In genomic region chr13:108270442-108270841, GRCh38 we compare ENCODE assay signal across 8 cellular contexts. TPM values are rescaled to one million over a fixed set of nuclear protein-coding genes. Genes with fewer than 3 reads are reported as not detected.
DNase-seq lines count a peak whose midpoint lies in the region; ATAC-seq and TF ChIP-seq lines count a peak whose summit lies in the region.

No MANE protein-coding gene starts in this region.

- H3K4me1 Mint-ChIP-seq in activated T-cell treated with anti-CD3 and anti-CD28 coated beads, Interleukin-2, amount 50 U/mL, for 72 hours (ENCODE audit: low read depth), result peaks cover 51% of the 10 kb centered on the region
- peaks cover 33 to 36% of the 10 kb centered on the region in 2 donors for H3K4me1 Mint-ChIP-seq in natural killer cell

- H3K4me3 Mint-ChIP-seq in activated T-cell treated with anti-CD3 and anti-CD28 coated beads, Interleukin-2, amount 50 U/mL, for 72 hours, result peak overlapping the region; percentile 84 to 86
- peak overlapping the region; percentile 90 for H3K4me3 Mint-ChIP-seq in natural killer cell

- H3K36me3 Mint-ChIP-seq in activated T-cell treated with anti-CD3 and anti-CD28 coated beads, Interleukin-2, amount 50 U/mL, for 72 hours (ENCODE audit: insufficient read depth in 2 of 2), result no peaks in the 10 kb centered on the region
- no peaks in the 10 kb centered on the region for H3K36me3 Mint-ChIP-seq in natural killer cell

- no peak for TF ChIP-seq CTCF in natural killer cell (IDR thresholded peaks at IDR 0.05)

- H3K27ac ChIP-seq in angular gyrus (ENCODE audit: low read depth, low read length), result peak overlapping the region; percentile 48

- H3K27me3 Mint-ChIP-seq in activated T-cell treated with anti-CD3 and anti-CD28 coated beads, Interleukin-2, amount 50 U/mL, for 72 hours (ENCODE audit: low read depth), result no peaks in the 10 kb centered on the region
- H3K27me3 Mint-ChIP-seq in natural killer cell (ENCODE audit: low read depth in 2 of 2), result no peaks in the 10 kb centered on the region

- DNase-seq in activated T-cell treated with anti-CD3 and anti-CD28 coated beads, Interleukin-2, amount 50 U/mL, for 72 hours, result no peak
- no peak for DNase-seq in activated T-cell treated with anti-CD3 and anti-CD28 coated beads for 4 hours
- DNase-seq in natural killer cell, result no peak
- no peak for DNase-seq in DMS153 treated with DMSO at 0.1 percent for 48 hours (lab: John Stamatoyannopoulos, UW; ENCODE audit: unreplicated experiment)
- DNase-seq in GOT3 (lab: John Stamatoyannopoulos, UW), result no peak
- DNase-seq in activated CD8-positive, alpha-beta memory T cell treated with anti-CD3 and anti-CD28 coated beads, Interleukin-2, amount 50 U/mL, for 48 hours, result no peak

- peak overlapping the region; percentile 91 for H3K27ac Mint-ChIP-seq in activated T-cell treated with anti-CD3 and anti-CD28 coated beads, Interleukin-2, amount 50 U/mL, for 72 hours
- H3K27ac Mint-ChIP-seq in natural killer cell, result peak overlapping the region; percentile 85 to 93

- intact Hi-C loops in natural killer cell (cut with micrococcal nuclease), result no loop called here

- ATAC-seq in activated T-cell treated with anti-CD3 and anti-CD28 coated beads, Interleukin-2, amount 50 U/mL, for 72 hours (replicated peaks in 1 of 2), result peak; percentile 2 to 3
- ATAC-seq in HG03196 (IDR thresholded peaks at IDR 0.05; ENCODE audit: unreplicated experiment) (peak; percentile 15), natural killer cell (peak; percentile 6 to 24 (median 11))

- peaks cover 0 to 2% of the 10 kb centered on the region in 2 donors for H3K9me3 Mint-ChIP-seq in activated T-cell treated with anti-CD3 and anti-CD28 coated beads, Interleukin-2, amount 50 U/mL, for 72 hours
- H3K9me3 Mint-ChIP-seq in natural killer cell, result no peaks in the 10 kb centered on the region

RNA-seq across cellular contexts. Expression of gene TNFSF13B, which starts 0.9 kb away (rescaled TPM):
- 1 to 10 TPM; 2.7 TPM for total RNA-seq in activated T-cell treated with anti-CD3 and anti-CD28 coated beads, Interleukin-2, amount 50 U/mL, for 72 hours
- total RNA-seq in natural killer cell, result 1 to 10 TPM; 4.0 to 9.5 (median 6.3) TPM

RNA-seq across cellular contexts. Expression of gene ABHD13, which starts 52.2 kb away (rescaled TPM):
- total RNA-seq in activated T-cell treated with anti-CD3 and anti-CD28 coated beads, Interleukin-2, amount 50 U/mL, for 72 hours, result 1 to 10 TPM; 5.3 to 6.5 TPM
- total RNA-seq in natural killer cell, result 10 to 100 TPM; 12.3 to 14.7 (median 12.9) TPM

RNA-seq across cellular contexts. Expression of gene LIG4, which starts 55.1 kb away (rescaled TPM):
- 10 to 100 TPM in 1 of 2 donors, 1 to 10 TPM in 1; 10.0 to 10.3 TPM for total RNA-seq in activated T-cell treated with anti-CD3 and anti-CD28 coated beads, Interleukin-2, amount 50 U/mL, for 72 hours
- total RNA-seq in natural killer cell, result 1 to 10 TPM; 7.7 to 8.5 (median 7.9) TPM
